In genomic region chr18:77088977-77089795, GRCh38 we compare ENCODE assay signal across 11 cellular contexts. TPM values are rescaled to one million over a fixed set of nuclear protein-coding genes. Genes with fewer than 3 reads are reported as not detected.
DNase-seq lines count a peak whose midpoint lies in the region; ATAC-seq and TF ChIP-seq lines count a peak whose summit lies in the region.
"Had no signal": no experiment of that assay in that cellular context is flagged by ENCODE, and none has a peak within 500 bp of the region (broad histone marks: within the 10 kb centered on the region; RNA-seq: fewer than 3 reads in every experiment).

No MANE protein-coding gene starts in this region.

- no peaks in the 10 kb centered on the region for H3K36me3 ChIP-seq in right lobe of liver
- no peaks in the 10 kb centered on the region for H3K36me3 ChIP-seq in uterus
- H3K36me3 ChIP-seq: Peyer's patch had no signal

- H3K27me3 ChIP-seq in right lobe of liver (no peaks in the 10 kb centered on the region), uterus (no peaks in the 10 kb centered on the region)
- H3K27me3 ChIP-seq: Peyer's patch had no signal

- H3K4me1 ChIP-seq in right lobe of liver (peaks cover 0 to 40% (median 9%) of the 10 kb centered on the region in 4 donors), uterus (peaks cover 0 to 4% of the 10 kb centered on the region in 2 donors)

- intact Hi-C loops in Right ventricle myocardium inferior (cut with DNase I) (loop anchor here (5.0 kb wide), 1 partner anchor 43 kb away; the partner anchor contains the start of gene MBP), cardiac septum (cut with DNase I) (loop anchor here (5.0 kb wide), 1 partner anchor 43 kb away; the partner anchor contains the start of gene MBP), right lobe of liver (cut with DNase I) (no loop called here), uterus (cut with DNase I; ENCODE audit: low total_unique reads) (no loop called here)
- intact Hi-C loops in activated T-helper 2 cell treated with anti-CD3 and anti-CD28 coated beads, Interferon-gamma antibody, Interleukin-2, Interleukin-4, amounts not matched to agents 10 μg/mL and 5 μg/mL and 100 μg/mL, durations not matched to agents 14 hours and 24 hours and 36 hours (cut with micrococcal nuclease), result no loop called here

- ATAC-seq in Right ventricle myocardium inferior (no peak), right lobe of liver (peak in 3 of 4 donors; percentile 4 to 56 (median 16)), GM18520 (IDR thresholded peaks at IDR 0.05; ENCODE audit: unreplicated experiment) (no peak)

- no peak for TF ChIP-seq CTCF in right lobe of liver (IDR thresholded peaks at IDR 0.05)
- TF ChIP-seq CTCF in uterus (IDR thresholded peaks at IDR 0.05), result no peak

- H3K4me1 Mint-ChIP-seq in activated T-helper 2 cell treated with anti-CD3 and anti-CD28 coated beads, Interferon-gamma antibody, Interleukin-2, Interleukin-4, amounts not matched to agents 10 μg/mL and 5 μg/mL and 100 μg/mL, durations not matched to agents 14 hours and 24 hours and 36 hours (ENCODE audit: low read depth), result peaks cover 34% of the 10 kb centered on the region

- no peaks in the 10 kb centered on the region for H3K9me3 Mint-ChIP-seq in activated T-helper 2 cell treated with anti-CD3 and anti-CD28 coated beads, Interferon-gamma antibody, Interleukin-2, Interleukin-4, amounts not matched to agents 10 μg/mL and 5 μg/mL and 100 μg/mL, durations not matched to agents 14 hours and 24 hours and 36 hours

- no peaks in the 10 kb centered on the region for H3K27me3 Mint-ChIP-seq in activated T-helper 2 cell treated with anti-CD3 and anti-CD28 coated beads, Interferon-gamma antibody, Interleukin-2, Interleukin-4, amounts not matched to agents 10 μg/mL and 5 μg/mL and 100 μg/mL, durations not matched to agents 14 hours and 24 hours and 36 hours (ENCODE audit: low read depth)

- WGBS in right lobe of liver (ENCODE audit: insufficient coverage, low coverage, low lambda C conversion rate, missing lambda C conversion rate), result 73% methylated on average over 5 of the region's 16 CpGs

- no peak overlapping the region for H3K4me3 Mint-ChIP-seq in activated T-helper 2 cell treated with anti-CD3 and anti-CD28 coated beads, Interferon-gamma antibody, Interleukin-2, Interleukin-4, amounts not matched to agents 10 μg/mL and 5 μg/mL and 100 μg/mL, durations not matched to agents 14 hours and 24 hours and 36 hours (ENCODE audit: low read depth)

- no peaks in the 10 kb centered on the region for H3K9me3 ChIP-seq in right lobe of liver
- H3K9me3 ChIP-seq in uterus, result no peaks in the 10 kb centered on the region
- H3K9me3 ChIP-seq: Peyer's patch had no signal

- no peak overlapping the region for H3K4me3 ChIP-seq in right lobe of liver
- H3K4me3 ChIP-seq in uterus, result no peak overlapping the region
- H3K4me3 ChIP-seq: Peyer's patch had no signal

- H3K27ac ChIP-seq in right lobe of liver (no peak overlapping the region), uterus (peak overlapping the region; percentile 49 to 83)
- H3K27ac ChIP-seq: Peyer's patch had no signal

- DNase-seq in Right ventricle myocardium inferior (ENCODE audit: missing footprints) (peak; percentile 35), cardiac septum (ENCODE audit: low spot score) (no peak), right lobe of liver (peak in 1 of 3 donors; percentile 55), uterus (no peak), retina (no peak), pons (ENCODE audit: low spot score) (no peak)
- DNase-seq in activated T-helper 2 cell treated with anti-CD3 and anti-CD28 coated beads, Interferon-gamma antibody, Interleukin-2, Interleukin-4, amounts not matched to agents 10 μg/mL and 5 μg/mL and 100 μg/mL, durations not matched to agents 14 hours and 24 hours and 36 hours (ENCODE audit: low spot score), result no peak
- DNase-seq: KG1; Peyer's patch; stimulated activated CD4-positive, alpha-beta T cell treated with anti-CD3 and anti-CD28 coated beads, Interleukin-2, amount 100 ng/mL, for 48 hours had no signal

- H3K36me3 Mint-ChIP-seq in activated T-helper 2 cell treated with anti-CD3 and anti-CD28 coated beads, Interferon-gamma antibody, Interleukin-2, Interleukin-4, amounts not matched to agents 10 μg/mL and 5 μg/mL and 100 μg/mL, durations not matched to agents 14 hours and 24 hours and 36 hours (ENCODE audit: low read depth), result peaks cover 44% of the 10 kb centered on the region

- no peak for TF ChIP-seq POLR2A in right lobe of liver (IDR thresholded peaks at IDR 0.05)
- TF ChIP-seq POLR2A in uterus (IDR thresholded peaks at IDR 0.05), result no peak

- peak overlapping the region; percentile 70 for H3K27ac Mint-ChIP-seq in activated T-helper 2 cell treated with anti-CD3 and anti-CD28 coated beads, Interferon-gamma antibody, Interleukin-2, Interleukin-4, amounts not matched to agents 10 μg/mL and 5 μg/mL and 100 μg/mL, durations not matched to agents 14 hours and 24 hours and 36 hours

RNA-seq across cellular contexts. Expression of gene MBP, which starts 43.4 kb away (rescaled TPM):
- total RNA-seq in Right ventricle myocardium inferior, result 34.9 TPM
- 37.7 TPM for total RNA-seq in cardiac septum
- total RNA-seq in activated T-helper 2 cell treated with anti-CD3 and anti-CD28 coated beads, Interferon-gamma antibody, Interleukin-2, Interleukin-4, amounts not matched to agents 10 μg/mL and 5 μg/mL and 100 μg/mL, durations not matched to agents 14 hours and 24 hours and 36 hours, result 53.7 and 54.3 TPM in 2 replicates
- 10 to 100 TPM; 24.0 to 40.8 (median 27.6) TPM for total RNA-seq in right lobe of liver
- 10 to 100 TPM; 12.1 to 52.2 (median 19.8) TPM for total RNA-seq in uterus

Comparison
In these comparisons a context has a peak if more than half of its experiments do, and no peak if none do; other contexts are left out.
1. ATAC-seq: peak in right lobe of liver (3 of 4); none in Right ventricle myocardium inferior (single experiment) and GM18520 (single experiment).
2. H3K27ac ChIP-seq: peak in uterus (2 of 2); none in right lobe of liver (0 of 3).
3. intact Hi-C loops: an anchor here in Right ventricle myocardium inferior (5.0 kb wide) and cardiac septum (5.0 kb wide); none called in activated T-helper 2 cell treated with anti-CD3 and anti-CD28 coated beads, Interferon-gamma antibody, Interleukin-2, Interleukin-4, amounts not matched to agents 10 μg/mL and 5 μg/mL and 100 μg/mL, durations not matched to agents 14 hours and 24 hours and 36 hours, right lobe of liver and uterus.